31 cellular contexts compared by ENCODE assay signal in the genomic region with DNA sequence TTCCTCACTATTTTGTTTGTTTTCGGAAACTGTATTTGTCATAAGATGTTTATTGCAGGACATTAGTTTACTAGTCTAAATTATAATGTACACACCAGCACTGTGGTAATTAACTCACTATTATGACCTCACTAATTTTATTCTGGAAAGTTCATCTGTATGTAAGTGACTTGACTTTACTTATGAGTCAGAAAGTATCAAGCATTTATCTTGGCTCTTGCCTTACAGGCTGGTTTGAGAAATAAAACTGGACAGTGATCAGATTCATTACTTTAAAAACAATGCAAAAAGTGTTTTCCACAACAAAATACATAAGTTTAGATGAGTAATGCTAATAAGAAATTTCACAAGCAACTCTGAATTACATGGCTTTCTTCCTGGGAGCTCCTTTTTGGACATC.
"Had no signal": no experiment of that assay in that cellular context is flagged by ENCODE, and none has a peak within 500 bp of the region (broad histone marks: within the 10 kb centered on the region; RNA-seq: fewer than 3 reads in every experiment).

No MANE protein-coding gene starts in this region.

- H3K4me3 ChIP-seq: adrenal gland, body of pancreas, esophagus muscularis mucosa, gastrocnemius medialis had no signal

- H3K36me3 ChIP-seq: adrenal gland, esophagus muscularis mucosa, gastrocnemius medialis, WERI-Rb-1 had no signal

- ATAC-seq: activated CD4-positive, CD25-positive, alpha-beta regulatory T cell treated with anti-CD3 and anti-CD28 coated beads, Interleukin-2, amount 50 U/mL, for 24 hours; activated CD8-positive, alpha-beta T cell treated with anti-CD3 and anti-CD28 coated beads for 36 hours; activated T-cell treated with anti-CD3 and anti-CD28 coated beads, Interleukin-2, amount 50 U/mL, for 4 hours; activated T-helper 17 cell treated with anti-CD3 and anti-CD28 coated beads, Interleukin-2, amount 50 U/mL, for 72 hours; body of pancreas; effector memory CD8-positive, alpha-beta T cell; foreskin keratinocyte; gastrocnemius medialis; T-helper 17 cell had no signal

- DNase-seq: activated B cell treated with CpG ODN at 0.5 μM for 24 hours; activated CD4-positive, alpha-beta T cell treated with anti-CD3 and anti-CD28 coated beads for 48 hours; activated CD4-positive, alpha-beta T cell treated with anti-CD3 and anti-CD28 coated beads, Interleukin-2, amount 50 U/mL, for 1 hour; activated CD4-positive, alpha-beta T cell treated with anti-CD3 and anti-CD28 coated beads, Interleukin-2, amount 50 U/mL, for 48 hours; activated CD8-positive, alpha-beta memory T cell treated with anti-CD3 and anti-CD28 coated beads for 24 hours; activated CD8-positive, alpha-beta T cell treated with anti-CD3 and anti-CD28 coated beads for 36 hours; activated effector memory CD4-positive, alpha-beta T cell treated with Interleukin-2 at 50 U/mL for 16 hours; activated gamma-delta T cell treated with Interleukin-2 at 50 U/mL for 16 hours; activated naive CD4-positive, alpha-beta T cell treated with anti-CD3 and anti-CD28 coated beads, Interleukin-2, amount 50 U/mL, for 16 hours; activated naive CD4-positive, alpha-beta T cell treated with Interleukin-2 at 50 U/mL for 16 hours; activated T-cell treated with anti-CD3 and anti-CD28 coated beads, Interleukin-2, amount 50 U/mL, for 4 hours; adrenal gland; amygdala; aorta; body of pancreas; caudate nucleus; cortex of kidney; dermis blood vessel endothelial cell; effector CD4-positive, alpha-beta T cell; effector memory CD8-positive, alpha-beta T cell; erythroblast; foreskin keratinocyte; gastrocnemius medialis; T-helper 1 cell; T-helper 17 cell; T1000; WERI-Rb-1 had no signal

- FAIRE-seq: colon had no signal

- H3K9me3 ChIP-seq: adrenal gland, gastrocnemius medialis had no signal

- H3K27ac ChIP-seq: adrenal gland, body of pancreas, esophagus muscularis mucosa, foreskin keratinocyte, gastrocnemius medialis, WERI-Rb-1 had no signal

- H3K4me1 ChIP-seq: adrenal gland, body of pancreas, foreskin keratinocyte, gastrocnemius medialis had no signal

- H3K27me3 ChIP-seq: adrenal gland, body of pancreas, esophagus muscularis mucosa, foreskin keratinocyte, gastrocnemius medialis had no signal
